ENCODE assay signal across 20 cellular contexts in genomic region chr1:58950897-58951296, GRCh38.
DNase-seq lines count a peak whose midpoint lies in the region; ATAC-seq and TF ChIP-seq lines count a peak whose summit lies in the region.
"Had no signal": no experiment of that assay in that cellular context is flagged by ENCODE, and none has a peak within 500 bp of the region (broad histone marks: within the 10 kb centered on the region; RNA-seq: fewer than 3 reads in every experiment).

No MANE protein-coding gene starts in this region.

- H3K4me3 ChIP-seq in A673 (ENCODE audit: low read depth, low read length, poor library complexity, severe bottlenecking) (no peak overlapping the region), HCT116 (replicated peaks in 1 of 2; ENCODE audit: low read depth in 1 of 2, low read length in 2 of 2) (no peak overlapping the region), MM.1S (ENCODE audit: low read length) (no peak overlapping the region)
- H3K4me3 ChIP-seq: BLaER1 treated with 17β-estradiol and CSF1 and Interleukin-3, amounts not matched to agents 10 nM and 100 nM; MG63; SJSA1 had no signal

- H3K4me1 Mint-ChIP-seq in WTC11, result no peaks in the 10 kb centered on the region

- BruUV-seq in A673 (replicated peaks; lab: Mats Ljungman, UMichigan) (no TSS peak), HCT116 (replicated peaks; lab: Mats Ljungman, UMichigan) (no TSS peak)

- CTCF ChIA-PET in A673 (lab: Charles Lee) (no interaction called here), HCT116 (lab: Charles Lee) (no interaction called here), WTC11 (lab: Charles Lee) (interaction anchor here (0.7 to 1.3 kb wide), 3 partner anchors 46 to 808 kb away, joined by 3 to 4 read pairs (median 3); no protein-coding TSS in a partner anchor)

- peak; percentile 32; the same call in 1 of the 2 replicates for TF ChIP-seq CTCF in A673 (conservative IDR thresholded peaks at IDR 0.05; ENCODE audit: low read depth, low read length)
- TF ChIP-seq CTCF in HCT116 (IDR thresholded peaks at IDR 0.05 in 2 of 3, conservative IDR thresholded peaks at IDR 0.05 in 1 of 3; ENCODE audit: borderline replicate concordance in 1 of 3, insufficient read depth in 1 of 3, low read depth in 2 of 3, low read length in 2 of 3), result no peak
- no peak for TF ChIP-seq CTCF in WTC11 (IDR thresholded peaks at IDR 0.05)
- TF ChIP-seq CTCF in MM.1S (IDR thresholded peaks at IDR 0.05; ENCODE audit: low read length), result no peak

- POLR2A ChIA-PET in A673 (lab: Charles Lee; ENCODE audit: low non-redundant PET), result no interaction called here
- POLR2A ChIA-PET in HCT116 (lab: Charles Lee), result no interaction called here
- POLR2A ChIA-PET in WTC11 (lab: Charles Lee), result interaction anchor here (0.7 to 1.8 kb wide), 2 partner anchors 14 to 209 kb away, joined by 4 read pairs; no protein-coding TSS in a partner anchor

- H3K79me2 ChIP-seq in HCT116 (ENCODE audit: insufficient read depth, low read length) (no peaks in the 10 kb centered on the region), MM.1S (ENCODE audit: low read length) (no peaks in the 10 kb centered on the region)

- RAD21 ChIA-PET in HCT116 (lab: Charles Lee; ENCODE audit: low non-redundant PET in 1 of 2, low total read pairs in 2 of 2, uncharacterized antibody in 2 of 2, unreplicated experiment in 2 of 2), result no interaction called here

- no peak for TF ChIP-seq POLR2A in HCT116 (IDR thresholded peaks at IDR 0.05; ENCODE audit: borderline replicate concordance, extremely low read depth, insufficient read depth, insufficient read length)

- H4K20me1 ChIP-seq in HCT116 (ENCODE audit: insufficient read depth), result no peaks in the 10 kb centered on the region
- no peaks in the 10 kb centered on the region for H4K20me1 ChIP-seq in MM.1S (ENCODE audit: insufficient read depth, low read length)
- H4K20me1 ChIP-seq: BLaER1 treated with 17β-estradiol and CSF1 and Interleukin-3, amounts not matched to agents 10 nM and 100 nM had no signal

- H3K9ac ChIP-seq in HCT116 (ENCODE audit: low read length), result no peak overlapping the region
- H3K9ac ChIP-seq in MM.1S (ENCODE audit: low read length), result no peak overlapping the region
- H3K9ac ChIP-seq: BLaER1 treated with 17β-estradiol and CSF1 and Interleukin-3, amounts not matched to agents 10 nM and 100 nM had no signal

- peak; percentile 33 for TF ChIP-seq RAD21 in HCT116 (IDR thresholded peaks at IDR 0.05; ENCODE audit: low read depth)

- H3K9me3 Mint-ChIP-seq in WTC11, result peaks cover 34% of the 10 kb centered on the region
- H3K9me3 Mint-ChIP-seq: CD4-positive, alpha-beta T cell had no signal

- intact Hi-C loops in A673 (cut with micrococcal nuclease; ENCODE audit: unreplicated experiment) (no loop called here), HCT116 (cut with micrococcal nuclease) (no loop called here)

- H2AFZ ChIP-seq in HCT116 (ENCODE audit: low read depth, low read length, poor library complexity, severe bottlenecking) (no peak overlapping the region), MM.1S (ENCODE audit: low read length) (no peak overlapping the region)

- H3K36me3 Mint-ChIP-seq in WTC11, result 0 out of 2 replicates have a peak, but pooled peaks cover 3% of the 10 kb centered on the region

- H3K36me3 ChIP-seq in A673 (ENCODE audit: insufficient read depth, low read length, poor library complexity, severe bottlenecking) (no peaks in the 10 kb centered on the region), HCT116 (ENCODE audit: control insufficient read depth in 1 of 2, insufficient read depth in 2 of 2, low read length in 2 of 2) (no peaks in the 10 kb centered on the region), MM.1S (replicated peaks; ENCODE audit: insufficient read depth, low read length) (no peaks in the 10 kb centered on the region)
- H3K36me3 ChIP-seq: BLaER1 treated with 17β-estradiol and CSF1 and Interleukin-3, amounts not matched to agents 10 nM and 100 nM; MG63; SJSA1 had no signal

- H3F3A ChIP-seq in MM.1S (ENCODE audit: insufficient read depth, low read length), result no peaks in the 10 kb centered on the region

- no peaks in the 10 kb centered on the region for H3K27me3 ChIP-seq in A673 (replicated peaks; ENCODE audit: insufficient read depth, low read depth, low read length, poor library complexity)
- no peaks in the 10 kb centered on the region for H3K27me3 ChIP-seq in HCT116 (ENCODE audit: insufficient read depth, low read length)
- H3K27me3 ChIP-seq in MM.1S (replicated peaks; ENCODE audit: insufficient read depth, low read length), result no peaks in the 10 kb centered on the region
- H3K27me3 ChIP-seq: BLaER1 treated with 17β-estradiol and CSF1 and Interleukin-3, amounts not matched to agents 10 nM and 100 nM; MG63; SJSA1 had no signal

- H3K27ac Mint-ChIP-seq in WTC11, result no peak overlapping the region
- H3K27ac Mint-ChIP-seq: CD4-positive, alpha-beta T cell had no signal

- H3K4me3 Mint-ChIP-seq in WTC11, result no peak overlapping the region
- H3K4me3 Mint-ChIP-seq: CD4-positive, alpha-beta T cell had no signal

- H3K27me3 Mint-ChIP-seq in WTC11 (ENCODE audit: low read depth), result peaks cover 4% of the 10 kb centered on the region; the same call in 1 of the 2 replicates
- H3K27me3 Mint-ChIP-seq: CD4-positive, alpha-beta T cell had no signal

- H3K4me2 ChIP-seq in HCT116 (ENCODE audit: low read length) (no peak overlapping the region), MM.1S (ENCODE audit: low read depth, low read length) (no peak overlapping the region)
- H3K4me2 ChIP-seq: BLaER1 treated with 17β-estradiol and CSF1 and Interleukin-3, amounts not matched to agents 10 nM and 100 nM had no signal

- ATAC-seq in HCT116 (no peak), WTC11 (peak; percentile 65), left lobe of liver (peak; percentile 39)

- H3K9me3 ChIP-seq in A673 (ENCODE audit: low read depth, low read length, poor library complexity, severe bottlenecking) (no peaks in the 10 kb centered on the region), HCT116 (ENCODE audit: control insufficient read depth in 1 of 2, insufficient read depth in 1 of 2, low read depth in 1 of 2, low read length in 2 of 2) (no peaks in the 10 kb centered on the region), MM.1S (replicated peaks; ENCODE audit: insufficient read depth, low read length) (no peaks in the 10 kb centered on the region)
- H3K9me3 ChIP-seq: SJSA1 had no signal

- H3K4me1 ChIP-seq in A673 (ENCODE audit: insufficient read depth, low read length, poor library complexity, severe bottlenecking) (no peaks in the 10 kb centered on the region), HCT116 (ENCODE audit: control insufficient read depth in 1 of 2, insufficient read depth in 2 of 2, low read length in 2 of 2) (no peaks in the 10 kb centered on the region), MM.1S (ENCODE audit: low read length) (no peaks in the 10 kb centered on the region)
- H3K4me1 ChIP-seq: SJSA1 had no signal

- H3K27ac ChIP-seq in A673 (ENCODE audit: low read depth, low read length, poor library complexity, severe bottlenecking) (no peak overlapping the region), HCT116 (ENCODE audit: low read depth, low read length) (no peak overlapping the region), MM.1S (ENCODE audit: low read length) (no peak overlapping the region)
- H3K27ac ChIP-seq: BLaER1 treated with 17β-estradiol and CSF1 and Interleukin-3, amounts not matched to agents 10 nM and 100 nM; SJSA1 had no signal

- DNase-seq in A673 (ENCODE audit: low spot score) (no peak), HCT116 (ENCODE audit: low read depth, low spot score) (no peak), WTC11 (ENCODE audit: low spot score) (no peak), left lobe of liver (ENCODE audit: low spot score) (no peak), MM.1S (no peak), NCI-H69 (lab: John Stamatoyannopoulos, UW) (no peak), ecto neural progenitor cell (ENCODE audit: low spot score) (no peak)
- DNase-seq: CD4-positive, alpha-beta T cell; GOT3; KBM-7; MG63; NCI-H1417; NCI-H1694; NCI-H2029 treated with DMSO at 0.1 percent for 48 hours; NCI-H446 treated with DMSO at 0.1 percent for 48 hours; NCI-H526; Right ventricle myocardium superior; RPMI8226 had no signal

- H3K9me2 ChIP-seq in HCT116 (ENCODE audit: insufficient read depth) (no peaks in the 10 kb centered on the region), MM.1S (replicated peaks; ENCODE audit: insufficient read depth, low read length) (no peaks in the 10 kb centered on the region)

TF ChIP-seq in HCT116, 20 proteins besides CTCF, POLR2A, EP300 and RAD21 (continues in another document):
- TF ChIP-seq SP1 (IDR thresholded peaks at IDR 0.05; ENCODE audit: low read depth), result no peak
- TF ChIP-seq JUND (IDR thresholded peaks at IDR 0.05), result no peak
- TF ChIP-seq SRF (IDR thresholded peaks at IDR 0.05; ENCODE audit: low read depth), result no peak

TF ChIP-seq in WTC11, 78 proteins besides CTCF, POLR2A, EP300 and RAD21 (continues in another document):
- no peak for TF ChIP-seq PRDM15 (CRISPR knock-in tag; IDR thresholded peaks at IDR 0.05)
